8 cellular contexts compared by ENCODE assay signal in genomic region chr11:17991799-17992433, GRCh38. TPM values are rescaled to one million over a fixed set of nuclear protein-coding genes. Genes with fewer than 3 reads are reported as not detected.
A peak's percentile ranks its signal among the peaks of the same experiment; 100 is the strongest.
DNase-seq lines count a peak whose midpoint lies in the region; ATAC-seq and TF ChIP-seq lines count a peak whose summit lies in the region.

No MANE protein-coding gene starts in this region.

- TF ChIP-seq POLR2A in upper lobe of left lung (IDR thresholded peaks at IDR 0.05): no peak

- no peaks in the 10 kb centered on the region for H3K4me1 ChIP-seq in HEK293 (ENCODE audit: control insufficient read depth, insufficient read depth, low read length)
- H3K4me1 ChIP-seq in upper lobe of left lung: no peaks in the 10 kb centered on the region

- no peak overlapping the region for H3K27ac Mint-ChIP-seq in T-helper 2 cell treated with Interferon-gamma antibody and Interleukin-4, amounts not matched to agents 5 μg/mL and 100 μg/mL, for 36 hours

- CTCF ChIA-PET in HEK293 (lab: Yijun Ruan, JAX): interaction anchor here (0.6 to 23.0 kb wide), 24 partner anchors 10 to 1260 kb away, joined by 3 to 357 read pairs (median 4); partner anchors contain the start of genes KCNC1 and SERGEF

- no peaks in the 10 kb centered on the region for H3K27me3 Mint-ChIP-seq in T-helper 2 cell treated with Interferon-gamma antibody and Interleukin-4, amounts not matched to agents 5 μg/mL and 100 μg/mL, for 36 hours (ENCODE audit: low read depth)

- H3K27me3 ChIP-seq in GM06990 (replicated peaks; ENCODE audit: control insufficient read depth, insufficient read depth, low read length) (no peaks in the 10 kb centered on the region), upper lobe of left lung (no peaks in the 10 kb centered on the region)

- WGBS in upper lobe of left lung, 2 donors: 54 to 58% methylated on average over 4 of the region's 4 CpGs

- POLR2A ChIA-PET in HEK293 (lab: Yijun Ruan, JAX): no interaction called here

- H3K9me3 Mint-ChIP-seq in T-helper 2 cell treated with Interferon-gamma antibody and Interleukin-4, amounts not matched to agents 5 μg/mL and 100 μg/mL, for 36 hours: no peaks in the 10 kb centered on the region

- DNase-seq in 8988T (peak; percentile 24), GM06990 (ENCODE audit: extremely low read depth, insufficient read length) (no peak), NCI-H1092 (lab: John Stamatoyannopoulos, UW) (peak; percentile 38), coronary artery (ENCODE audit: low spot score) (no peak), medulla oblongata (ENCODE audit: extremely low spot score) (peak; percentile 71), upper lobe of left lung (no peak)
- peak; percentile 32 for DNase-seq in T-helper 2 cell treated with Interferon-gamma antibody and Interleukin-4, amounts not matched to agents 5 μg/mL and 100 μg/mL, for 36 hours (ENCODE audit: low spot score)

- H3K4me3 Mint-ChIP-seq in T-helper 2 cell treated with Interferon-gamma antibody and Interleukin-4, amounts not matched to agents 5 μg/mL and 100 μg/mL, for 36 hours: no peak overlapping the region

- H3K4me3 ChIP-seq in GM06990 (replicated peaks; ENCODE audit: low read depth, low read length) (no peak overlapping the region), HEK293 (ENCODE audit: low read depth, low read length) (no peak overlapping the region), coronary artery (no peak overlapping the region), upper lobe of left lung (no peak overlapping the region)

- ATAC-seq in upper lobe of left lung (ENCODE audit: low FRiP score in 2 of 2): peak; percentile 55 to 81

- H3K9me3 ChIP-seq in HEK293 (ENCODE audit: control insufficient read depth, insufficient read depth, low read depth, low read length) (no peaks in the 10 kb centered on the region), upper lobe of left lung (no peaks in the 10 kb centered on the region)

- TF ChIP-seq CTCF in GM06990 (IDR thresholded peaks at IDR 0.05; ENCODE audit: insufficient read depth, low read length, poor library complexity, severe bottlenecking) (peak; percentile 88), HEK293 (tag by site-specific recombination; IDR thresholded peaks at IDR 0.05) (0 out of 2 replicates have a peak, but pooled peaks have one; percentile 27), coronary artery (IDR thresholded peaks at IDR 0.05) (peak; percentile 41), upper lobe of left lung (IDR thresholded peaks at IDR 0.05) (peak; percentile 38 to 73 (median 64))

- H3K27ac ChIP-seq in HEK293 (ENCODE audit: extremely low read depth, low read depth, low read length) (no peak overlapping the region), coronary artery (no peak overlapping the region), upper lobe of left lung (no peak overlapping the region)

- no peak for TF ChIP-seq EP300 in upper lobe of left lung (IDR thresholded peaks at IDR 0.05)

- peaks cover 2% of the 10 kb centered on the region for H3K4me1 Mint-ChIP-seq in T-helper 2 cell treated with Interferon-gamma antibody and Interleukin-4, amounts not matched to agents 5 μg/mL and 100 μg/mL, for 36 hours (ENCODE audit: low read depth)

- H3K36me3 ChIP-seq in GM06990 (ENCODE audit: control insufficient read depth, insufficient read depth, low read length) (peaks cover 7% of the 10 kb centered on the region), HEK293 (ENCODE audit: control insufficient read depth in 2 of 2, insufficient read depth in 1 of 2, low read length in 2 of 2) (peaks cover 0 to 67% of the 10 kb centered on the region in 2 experiments; a peak in 2 of 3 replicates), upper lobe of left lung (peaks cover 2 to 53% (median 13%) of the 10 kb centered on the region in 4 donors)

- H3K36me3 Mint-ChIP-seq in T-helper 2 cell treated with Interferon-gamma antibody and Interleukin-4, amounts not matched to agents 5 μg/mL and 100 μg/mL, for 36 hours (ENCODE audit: low read depth): peaks cover 30% of the 10 kb centered on the region

TF ChIP-seq in HEK293, 187 proteins besides CTCF, POLR2A, EP300 and RAD21:
- TF ChIP-seq PRDM1 (tag by site-specific recombination; IDR thresholded peaks at IDR 0.05) (peak; percentile 77), ZNF654 (tag by site-specific recombination; IDR thresholded peaks at IDR 0.05; ENCODE audit: low read depth) (peak; percentile 57), KLF1 (tag by site-specific recombination; IDR thresholded peaks at IDR 0.05) (no peak)

RNA-seq across cellular contexts. Expression of gene SERGEF, which starts 20.9 kb away (rescaled TPM):
- 10 to 100 TPM; 21.7 to 40.5 (median 34.8) TPM for total RNA-seq in upper lobe of left lung

RNA-seq across cellular contexts. Expression of gene TPH1, which starts 54.2 kb away (rescaled TPM):
- total RNA-seq in upper lobe of left lung: under 1 TPM in 5 of 6 donors, not detected in 1; 0.13 to 0.79 (median 0.40) TPM

Comparison
In these comparisons a context has a peak if more than half of its experiments do, and no peak if none do; other contexts are left out.
1. DNase-seq: peak in 8988T (single experiment), NCI-H1092 (single experiment), T-helper 2 cell treated with Interferon-gamma antibody and Interleukin-4, amounts not matched to agents 5 μg/mL and 100 μg/mL, for 36 hours (single experiment) and medulla oblongata (single experiment); none in GM06990 (single experiment), coronary artery (single experiment) and upper lobe of left lung (0 of 2).
2. CTCF ChIP-seq: peak in every context shown above with its lines; median percentile 88 in GM06990; 64 in upper lobe of left lung; 41 in coronary artery; 27 in HEK293.